In the genomic region with DNA sequence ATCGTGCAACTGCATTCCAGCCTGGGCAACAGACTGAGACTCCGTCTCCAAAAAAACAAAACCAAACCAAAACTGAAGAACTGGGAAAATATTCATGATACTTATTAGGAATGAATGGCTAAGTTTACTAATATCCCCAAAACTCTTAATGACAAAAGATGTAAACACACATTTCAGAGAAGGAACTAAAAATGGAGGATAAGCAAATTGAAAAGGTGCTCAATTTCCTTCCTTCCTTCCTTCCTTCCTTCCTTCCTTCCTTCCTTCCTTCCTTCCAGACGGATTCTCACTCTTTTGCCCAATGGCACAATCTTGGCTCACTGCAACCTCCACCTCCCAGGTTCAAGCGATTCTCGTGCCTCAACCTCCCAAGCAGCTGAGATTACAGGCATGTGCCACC, we compare ENCODE assay signal across 1 cellular context.
TF ChIP-seq lines count a peak whose summit lies in the region.

No MANE protein-coding gene starts in this region.

TF ChIP-seq in HepG2, 621 proteins besides CTCF, POLR2A, EP300 and RAD21:
- TF ChIP-seq ZNF598 (CRISPR knock-in tag; IDR thresholded peaks at IDR 0.05; ENCODE audit: borderline replicate concordance), result no peak
- no peak for TF ChIP-seq ZNF251 (CRISPR knock-in tag; IDR thresholded peaks at IDR 0.05)
- TF ChIP-seq, protein P1, sequence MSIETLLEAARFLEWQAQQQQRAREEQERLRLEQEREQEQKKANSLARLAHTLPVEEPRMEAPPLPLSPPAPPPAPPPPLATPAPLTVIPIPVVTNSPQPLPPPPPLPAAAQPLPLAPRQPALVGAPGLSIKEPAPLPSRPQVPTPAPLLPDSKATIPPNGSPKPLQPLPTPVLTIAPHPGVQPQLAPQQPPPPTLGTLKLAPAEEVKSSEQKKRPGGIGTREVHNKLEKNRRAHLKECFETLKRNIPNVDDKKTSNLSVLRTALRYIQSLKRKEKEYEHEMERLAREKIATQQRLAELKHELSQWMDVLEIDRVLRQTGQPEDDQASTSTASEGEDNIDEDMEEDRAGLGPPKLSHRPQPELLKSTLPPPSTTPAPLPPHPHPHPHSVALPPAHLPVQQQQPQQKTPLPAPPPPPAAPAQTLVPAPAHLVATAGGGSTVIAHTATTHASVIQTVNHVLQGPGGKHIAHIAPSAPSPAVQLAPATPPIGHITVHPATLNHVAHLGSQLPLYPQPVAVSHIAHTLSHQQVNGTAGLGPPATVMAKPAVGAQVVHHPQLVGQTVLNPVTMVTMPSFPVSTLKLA (IDR thresholded peaks at IDR 0.05), result 0 out of 2 replicates have a peak, but pooled peaks have one; percentile 14
- TF ChIP-seq ZNF263 (CRISPR knock-in tag; IDR thresholded peaks at IDR 0.05), result no peak
